ENCODE assay signal across 1 cellular context in genomic region chr19:39539165-39539518, GRCh38.
TF ChIP-seq lines count a peak whose summit lies in the region.

No MANE protein-coding gene starts in this region.

TF ChIP-seq in A549, 52 proteins besides CTCF, POLR2A, EP300 and RAD21:
- TF ChIP-seq RCOR1 (IDR thresholded peaks at IDR 0.05; ENCODE audit: low read depth, low read length) (no peak), CHD2 (IDR thresholded peaks at IDR 0.05; ENCODE audit: low read length, partially characterized antibody) (peak; percentile 88)
- TF ChIP-seq, protein P1, sequence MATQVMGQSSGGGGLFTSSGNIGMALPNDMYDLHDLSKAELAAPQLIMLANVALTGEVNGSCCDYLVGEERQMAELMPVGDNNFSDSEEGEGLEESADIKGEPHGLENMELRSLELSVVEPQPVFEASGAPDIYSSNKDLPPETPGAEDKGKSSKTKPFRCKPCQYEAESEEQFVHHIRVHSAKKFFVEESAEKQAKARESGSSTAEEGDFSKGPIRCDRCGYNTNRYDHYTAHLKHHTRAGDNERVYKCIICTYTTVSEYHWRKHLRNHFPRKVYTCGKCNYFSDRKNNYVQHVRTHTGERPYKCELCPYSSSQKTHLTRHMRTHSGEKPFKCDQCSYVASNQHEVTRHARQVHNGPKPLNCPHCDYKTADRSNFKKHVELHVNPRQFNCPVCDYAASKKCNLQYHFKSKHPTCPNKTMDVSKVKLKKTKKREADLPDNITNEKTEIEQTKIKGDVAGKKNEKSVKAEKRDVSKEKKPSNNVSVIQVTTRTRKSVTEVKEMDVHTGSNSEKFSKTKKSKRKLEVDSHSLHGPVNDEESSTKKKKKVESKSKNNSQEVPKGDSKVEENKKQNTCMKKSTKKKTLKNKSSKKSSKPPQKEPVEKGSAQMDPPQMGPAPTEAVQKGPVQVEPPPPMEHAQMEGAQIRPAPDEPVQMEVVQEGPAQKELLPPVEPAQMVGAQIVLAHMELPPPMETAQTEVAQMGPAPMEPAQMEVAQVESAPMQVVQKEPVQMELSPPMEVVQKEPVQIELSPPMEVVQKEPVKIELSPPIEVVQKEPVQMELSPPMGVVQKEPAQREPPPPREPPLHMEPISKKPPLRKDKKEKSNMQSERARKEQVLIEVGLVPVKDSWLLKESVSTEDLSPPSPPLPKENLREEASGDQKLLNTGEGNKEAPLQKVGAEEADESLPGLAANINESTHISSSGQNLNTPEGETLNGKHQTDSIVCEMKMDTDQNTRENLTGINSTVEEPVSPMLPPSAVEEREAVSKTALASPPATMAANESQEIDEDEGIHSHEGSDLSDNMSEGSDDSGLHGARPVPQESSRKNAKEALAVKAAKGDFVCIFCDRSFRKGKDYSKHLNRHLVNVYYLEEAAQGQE (IDR thresholded peaks at IDR 0.05): peak; percentile 70
